In the genomic region with DNA sequence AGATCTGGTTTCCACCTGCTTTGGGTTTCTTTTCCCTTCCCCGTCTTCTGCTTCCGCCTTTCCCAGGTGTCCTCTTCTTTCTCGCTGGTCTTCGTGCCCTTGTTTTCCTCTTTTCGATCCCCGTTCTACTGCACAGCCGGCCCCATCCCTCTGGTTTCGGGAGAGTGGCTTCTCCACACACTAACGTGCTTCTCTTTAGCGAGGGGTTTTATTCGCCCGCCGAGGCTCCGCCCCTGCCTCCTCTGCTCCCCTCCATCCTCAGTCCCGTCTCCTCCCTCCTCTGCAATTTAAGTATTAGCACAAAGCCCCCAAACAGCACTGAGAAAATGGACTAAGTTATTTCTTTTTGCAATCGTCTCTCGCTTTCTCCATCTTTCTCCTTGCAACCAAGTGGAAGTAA, we compare ENCODE assay signal across 1 cellular context.
TF ChIP-seq lines count a peak whose summit lies in the region.

A gene (minus strand): TSS at position 182 of the 400 bp plus-strand sequence. CDS start 746 bp downstream, outside the sequence.

TF ChIP-seq in HEK293, 187 proteins besides CTCF, POLR2A, EP300 and RAD21 (continued from another document):
- TF ChIP-seq, protein P1, sequence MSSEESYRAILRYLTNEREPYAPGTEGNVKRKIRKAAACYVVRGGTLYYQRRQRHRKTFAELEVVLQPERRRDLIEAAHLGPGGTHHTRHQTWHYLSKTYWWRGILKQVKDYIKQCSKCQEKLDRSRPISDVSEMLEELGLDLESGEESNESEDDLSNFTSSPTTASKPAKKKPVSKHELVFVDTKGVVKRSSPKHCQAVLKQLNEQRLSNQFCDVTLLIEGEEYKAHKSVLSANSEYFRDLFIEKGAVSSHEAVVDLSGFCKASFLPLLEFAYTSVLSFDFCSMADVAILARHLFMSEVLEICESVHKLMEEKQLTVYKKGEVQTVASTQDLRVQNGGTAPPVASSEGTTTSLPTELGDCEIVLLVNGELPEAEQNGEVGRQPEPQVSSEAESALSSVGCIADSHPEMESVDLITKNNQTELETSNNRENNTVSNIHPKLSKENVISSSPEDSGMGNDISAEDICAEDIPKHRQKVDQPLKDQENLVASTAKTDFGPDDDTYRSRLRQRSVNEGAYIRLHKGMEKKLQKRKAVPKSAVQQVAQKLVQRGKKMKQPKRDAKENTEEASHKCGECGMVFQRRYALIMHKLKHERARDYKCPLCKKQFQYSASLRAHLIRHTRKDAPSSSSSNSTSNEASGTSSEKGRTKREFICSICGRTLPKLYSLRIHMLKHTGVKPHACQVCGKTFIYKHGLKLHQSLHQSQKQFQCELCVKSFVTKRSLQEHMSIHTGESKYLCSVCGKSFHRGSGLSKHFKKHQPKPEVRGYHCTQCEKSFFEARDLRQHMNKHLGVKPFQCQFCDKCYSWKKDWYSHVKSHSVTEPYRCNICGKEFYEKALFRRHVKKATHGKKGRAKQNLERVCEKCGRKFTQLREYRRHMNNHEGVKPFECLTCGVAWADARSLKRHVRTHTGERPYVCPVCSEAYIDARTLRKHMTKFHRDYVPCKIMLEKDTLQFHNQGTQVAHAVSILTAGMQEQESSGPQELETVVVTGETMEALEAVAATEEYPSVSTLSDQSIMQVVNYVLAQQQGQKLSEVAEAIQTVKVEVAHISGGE (tag by site-specific recombination; conservative IDR thresholded peaks at IDR 0.05; ENCODE audit: low read depth) = 0 out of 2 replicates have a peak, but pooled peaks have one; percentile 29
- TF ChIP-seq REPIN1 (tag by site-specific recombination; IDR thresholded peaks at IDR 0.05; ENCODE audit: low read depth) (no peak), ZNF341 (tag by site-specific recombination; IDR thresholded peaks at IDR 0.05; ENCODE audit: low read depth) (peak; percentile 58), ZNF585B (tag by site-specific recombination; IDR thresholded peaks at IDR 0.05) (no peak), ZNF658 (tag by site-specific recombination; IDR thresholded peaks at IDR 0.05) (no peak)
- TF ChIP-seq, protein P2, sequence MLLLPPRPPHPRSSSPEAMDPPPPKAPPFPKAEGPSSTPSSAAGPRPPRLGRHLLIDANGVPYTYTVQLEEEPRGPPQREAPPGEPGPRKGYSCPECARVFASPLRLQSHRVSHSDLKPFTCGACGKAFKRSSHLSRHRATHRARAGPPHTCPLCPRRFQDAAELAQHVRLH (tag by site-specific recombination; IDR thresholded peaks at IDR 0.05) = no peak
